ENCODE assay signal across 30 cellular contexts in genomic region chr4:2698504-2698903, GRCh38. TPM values are rescaled to one million over a fixed set of nuclear protein-coding genes. Genes with fewer than 3 reads are reported as not detected.
DNase-seq lines count a peak whose midpoint lies in the region; ATAC-seq, FAIRE-seq and TF ChIP-seq lines count a peak whose summit lies in the region.
"Had no signal": no experiment of that assay in that cellular context is flagged by ENCODE, and none has a peak within 500 bp of the region (broad histone marks: within the 10 kb centered on the region; RNA-seq: fewer than 3 reads in every experiment).

No MANE protein-coding gene starts in this region.

- H3K79me2 ChIP-seq in HepG2 (ENCODE audit: insufficient read depth, low read length): no peaks in the 10 kb centered on the region

- 75% methylated on average over 1 of the region's 1 CpG for WGBS in right lobe of liver (ENCODE audit: insufficient coverage, low coverage, low lambda C conversion rate, missing lambda C conversion rate)
- WGBS in HepG2 (ENCODE audit: low lambda C conversion rate): 94% methylated on average over 1 of the region's 1 CpG

- TF ChIP-seq POLR2A in right lobe of liver (IDR thresholded peaks at IDR 0.05) (no peak), HepG2 (IDR thresholded peaks at IDR 0.05; ENCODE audit: insufficient read depth in 1 of 2, low read depth in 2 of 2, low read length in 2 of 2) (no peak)

- in situ Hi-C loops in HepG2 (cut with HindIII; ENCODE audit: extremely low pct_ligation_motif_present, low pct_unique_long_range_greater_than_20kb): no loop called here

- no peak for DNase-seq in right lobe of liver
- no peak for DNase-seq in HepG2 (ENCODE audit: low spot score)
- DNase-seq in activated T-helper 1 cell treated with anti-CD3 and anti-CD28 coated beads, Interleukin-12 subunit alpha, Interleukin-12 subunit beta, Interleukin-2, Interleukin-4 antibody, amounts not matched to agents 30 ng/mL and 10 ng/mL and 1 ng/mL, durations not matched to agents 14 hours and 24 hours and 36 hours (ENCODE audit: low spot score): no peak
- DNase-seq in memory B cell (ENCODE audit: low spot score in 2 of 2): no peak
- no peak for DNase-seq in middle frontal gyrus (ENCODE audit: extremely low spot score, low spot score)
- no peak for DNase-seq in natural killer cell treated with Interleukin-12 subunit alpha and Interleukin-12 subunit beta and Interleukin-15 and Interleukin-18, amount 100 ng/mL, for 72 hours (ENCODE audit: low spot score)
- no peak for DNase-seq in right atrium auricular region (ENCODE audit: low spot score)
- DNase-seq: ACHN; activated CD4-positive, alpha-beta T cell treated with anti-CD3 and anti-CD28 coated beads, Interleukin-2, amount 50 U/mL, for 48 hours; activated effector memory CD4-positive, alpha-beta T cell treated with Interleukin-2 at 50 U/mL for 16 hours; DMS 273 treated with DMSO at 0.1 percent for 48 hours; dorsolateral prefrontal cortex; EL; foreskin melanocyte; heart right ventricle; KG1; MG63; natural killer cell; NCI-H1105; NCI-H187; NCI-H2171; occipital lobe; stimulated activated naive CD4-positive, alpha-beta T cell had no signal

- H4K20me1 ChIP-seq in HepG2 (ENCODE audit: insufficient read depth, low read length): 0 out of 2 replicates have a peak, but pooled peaks cover 2% of the 10 kb centered on the region

- H3K27me3 ChIP-seq in right lobe of liver: no peaks in the 10 kb centered on the region
- H3K27me3 ChIP-seq in HepG2 (ENCODE audit: control insufficient read depth in 1 of 2, insufficient read depth in 2 of 2, low read length in 2 of 2): no peaks in the 10 kb centered on the region
- no peaks in the 10 kb centered on the region for H3K27me3 ChIP-seq in right atrium auricular region
- H3K27me3 ChIP-seq: BLaER1, dorsolateral prefrontal cortex, heart right ventricle, MG63 had no signal

- CTCF ChIA-PET in HepG2 (lab: Yijun Ruan, JAX; ENCODE audit: low intra/inter-chr PET ratio, low total read pairs): no interaction called here

- H3K36me3 ChIP-seq in right lobe of liver (peaks cover 0 to 79% (median 25%) of the 10 kb centered on the region in 4 donors), HepG2 (replicated peaks in 1 of 2; ENCODE audit: control insufficient read depth in 1 of 2, insufficient read depth in 2 of 2, low read length in 2 of 2) (peaks cover 44 to 87% of the 10 kb centered on the region in 2 experiments), right atrium auricular region (peaks cover 94% of the 10 kb centered on the region)

- H3K27me3 Mint-ChIP-seq in activated T-helper 1 cell treated with anti-CD3 and anti-CD28 coated beads, Interleukin-12 subunit alpha, Interleukin-12 subunit beta, Interleukin-2, Interleukin-4 antibody, amounts not matched to agents 30 ng/mL and 10 ng/mL and 1 ng/mL, durations not matched to agents 14 hours and 24 hours and 36 hours (ENCODE audit: insufficient read depth): no peaks in the 10 kb centered on the region
- H3K27me3 Mint-ChIP-seq in memory B cell: no peaks in the 10 kb centered on the region
- no peaks in the 10 kb centered on the region for H3K27me3 Mint-ChIP-seq in natural killer cell treated with Interleukin-12 subunit alpha and Interleukin-12 subunit beta and Interleukin-15 and Interleukin-18, amount 100 ng/mL, for 72 hours
- H3K27me3 Mint-ChIP-seq: brain had no signal

- peaks cover 42% of the 10 kb centered on the region for H3K36me3 Mint-ChIP-seq in activated T-helper 1 cell treated with anti-CD3 and anti-CD28 coated beads, Interleukin-12 subunit alpha, Interleukin-12 subunit beta, Interleukin-2, Interleukin-4 antibody, amounts not matched to agents 30 ng/mL and 10 ng/mL and 1 ng/mL, durations not matched to agents 14 hours and 24 hours and 36 hours (ENCODE audit: low read depth)
- H3K36me3 Mint-ChIP-seq in memory B cell: peaks cover 41% of the 10 kb centered on the region
- H3K36me3 Mint-ChIP-seq in natural killer cell treated with Interleukin-12 subunit alpha and Interleukin-12 subunit beta and Interleukin-15 and Interleukin-18, amount 100 ng/mL, for 72 hours: peaks cover 32% of the 10 kb centered on the region

- H3K9me3 ChIP-seq in right lobe of liver (no peaks in the 10 kb centered on the region), HepG2 (ENCODE audit: low read length) (no peaks in the 10 kb centered on the region), right atrium auricular region (no peaks in the 10 kb centered on the region)
- H3K9me3 ChIP-seq: BLaER1, heart right ventricle, MG63, thoracic aorta had no signal

- peak overlapping the region; percentile 52 for H3K27ac Mint-ChIP-seq in activated T-helper 1 cell treated with anti-CD3 and anti-CD28 coated beads, Interleukin-12 subunit alpha, Interleukin-12 subunit beta, Interleukin-2, Interleukin-4 antibody, amounts not matched to agents 30 ng/mL and 10 ng/mL and 1 ng/mL, durations not matched to agents 14 hours and 24 hours and 36 hours
- H3K27ac Mint-ChIP-seq in memory B cell: peak overlapping the region; percentile 69
- H3K27ac Mint-ChIP-seq in natural killer cell treated with Interleukin-12 subunit alpha and Interleukin-12 subunit beta and Interleukin-15 and Interleukin-18, amount 100 ng/mL, for 72 hours: no peak overlapping the region
- H3K27ac Mint-ChIP-seq: natural killer cell; T-helper 1 cell treated with Interleukin-12 subunit alpha and Interleukin-12 subunit beta and Interleukin-4 antibody, amounts not matched to agents 30 μg/mL and 1 μg/mL, for 36 hours had no signal

- ATAC-seq in right lobe of liver (no peak), HepG2 (no peak), memory B cell (ENCODE audit: low read depth) (no peak)
- no peak for ATAC-seq in natural killer cell treated with Interleukin-12 subunit alpha and Interleukin-12 subunit beta and Interleukin-15 and Interleukin-18, amount 100 ng/mL, for 72 hours
- ATAC-seq: natural killer cell had no signal

- H3K4me1 ChIP-seq in right lobe of liver (peaks cover 0 to 19% (median 9%) of the 10 kb centered on the region in 4 donors), HepG2 (ENCODE audit: insufficient read depth, low read length) (peaks cover 17% of the 10 kb centered on the region), right atrium auricular region (no peaks in the 10 kb centered on the region)
- H3K4me1 ChIP-seq: heart right ventricle had no signal

- no peak for FAIRE-seq in HepG2 (lab: Jason Lieb, UNC)
- FAIRE-seq: GM19239, TTC549 had no signal

- H3K9me3 Mint-ChIP-seq in activated T-helper 1 cell treated with anti-CD3 and anti-CD28 coated beads, Interleukin-12 subunit alpha, Interleukin-12 subunit beta, Interleukin-2, Interleukin-4 antibody, amounts not matched to agents 30 ng/mL and 10 ng/mL and 1 ng/mL, durations not matched to agents 14 hours and 24 hours and 36 hours: no peaks in the 10 kb centered on the region
- H3K9me3 Mint-ChIP-seq in memory B cell: no peaks in the 10 kb centered on the region
- H3K9me3 Mint-ChIP-seq in natural killer cell treated with Interleukin-12 subunit alpha and Interleukin-12 subunit beta and Interleukin-15 and Interleukin-18, amount 100 ng/mL, for 72 hours: no peaks in the 10 kb centered on the region
- H3K9me3 Mint-ChIP-seq: brain; natural killer cell; T-helper 1 cell treated with Interleukin-12 subunit alpha and Interleukin-12 subunit beta and Interleukin-4 antibody, amounts not matched to agents 30 μg/mL and 1 μg/mL, for 36 hours had no signal

- POLR2A ChIA-PET in HepG2 (lab: Yijun Ruan, JAX): no interaction called here

- no peak overlapping the region for H3K9ac ChIP-seq in HepG2 (ENCODE audit: insufficient read depth, low read depth, low read length)

- no peak overlapping the region for H2AFZ ChIP-seq in HepG2 (ENCODE audit: low read length)

- H3K4me3 ChIP-seq in right lobe of liver: no peak overlapping the region
- no peak overlapping the region for H3K4me3 ChIP-seq in HepG2 (replicated peaks in 1 of 3; ENCODE audit: insufficient read depth in 1 of 3, low read depth in 2 of 3, low read length in 3 of 3)
- no peak overlapping the region for H3K4me3 ChIP-seq in right atrium auricular region
- H3K4me3 ChIP-seq: BLaER1, dorsolateral prefrontal cortex, heart right ventricle, MG63, SK-N-MC, thoracic aorta had no signal

- H3K4me2 ChIP-seq in HepG2 (ENCODE audit: low read depth, low read length): no peak overlapping the region

- no peak for TF ChIP-seq RAD21 in HepG2 (CRISPR knock-in tag; IDR thresholded peaks at IDR 0.05)

- no TSS peak for BruUV-seq in HepG2 (replicated peaks; lab: Mats Ljungman, UMichigan)

- H3K27ac ChIP-seq in right lobe of liver: peak overlapping the region in 2 of 3 donors; percentile 38 to 52
- no peak overlapping the region for H3K27ac ChIP-seq in HepG2 (ENCODE audit: extremely low read length, insufficient read depth, low read length)
- H3K27ac ChIP-seq in right atrium auricular region: no peak overlapping the region
- H3K27ac ChIP-seq: heart right ventricle, SK-N-MC, thoracic aorta had no signal

- intact Hi-C loops in right lobe of liver (cut with DNase I): no loop called here
- intact Hi-C loops in HepG2 (cut with micrococcal nuclease; ENCODE audit: unreplicated experiment): no loop called here
- intact Hi-C loops in activated T-helper 1 cell treated with anti-CD3 and anti-CD28 coated beads, Interleukin-12 subunit alpha, Interleukin-12 subunit beta, Interleukin-2, Interleukin-4 antibody, amounts not matched to agents 30 ng/mL and 10 ng/mL and 1 ng/mL, durations not matched to agents 14 hours and 24 hours and 36 hours (cut with micrococcal nuclease): no loop called here

- peaks cover 4% of the 10 kb centered on the region for H3K4me1 Mint-ChIP-seq in activated T-helper 1 cell treated with anti-CD3 and anti-CD28 coated beads, Interleukin-12 subunit alpha, Interleukin-12 subunit beta, Interleukin-2, Interleukin-4 antibody, amounts not matched to agents 30 ng/mL and 10 ng/mL and 1 ng/mL, durations not matched to agents 14 hours and 24 hours and 36 hours (ENCODE audit: low read depth)
- peaks cover 38% of the 10 kb centered on the region for H3K4me1 Mint-ChIP-seq in memory B cell
- H3K4me1 Mint-ChIP-seq in natural killer cell treated with Interleukin-12 subunit alpha and Interleukin-12 subunit beta and Interleukin-15 and Interleukin-18, amount 100 ng/mL, for 72 hours (ENCODE audit: low read depth in 2 of 2): peaks cover 4% of the 10 kb centered on the region in 2 donors
- H3K4me1 Mint-ChIP-seq: brain, natural killer cell had no signal

- no peak for TF ChIP-seq EP300 in HepG2 (IDR thresholded peaks at IDR 0.05; ENCODE audit: low read depth in 2 of 2, low read length in 2 of 2)
- no peak for TF ChIP-seq EP300 in HepG2 (CRISPR knock-in tag; IDR thresholded peaks at IDR 0.05; ENCODE audit: borderline replicate concordance)

- no peak overlapping the region for H3K4me3 Mint-ChIP-seq in activated T-helper 1 cell treated with anti-CD3 and anti-CD28 coated beads, Interleukin-12 subunit alpha, Interleukin-12 subunit beta, Interleukin-2, Interleukin-4 antibody, amounts not matched to agents 30 ng/mL and 10 ng/mL and 1 ng/mL, durations not matched to agents 14 hours and 24 hours and 36 hours
- no peak overlapping the region for H3K4me3 Mint-ChIP-seq in memory B cell
- H3K4me3 Mint-ChIP-seq in natural killer cell treated with Interleukin-12 subunit alpha and Interleukin-12 subunit beta and Interleukin-15 and Interleukin-18, amount 100 ng/mL, for 72 hours: no peak overlapping the region
- H3K4me3 Mint-ChIP-seq: brain; natural killer cell; T-helper 1 cell treated with Interleukin-12 subunit alpha and Interleukin-12 subunit beta and Interleukin-4 antibody, amounts not matched to agents 30 μg/mL and 1 μg/mL, for 36 hours had no signal

- TF ChIP-seq CTCF in right lobe of liver (IDR thresholded peaks at IDR 0.05) (no peak), HepG2 (CRISPR knock-in tag; IDR thresholded peaks at IDR 0.05) (no peak), right atrium auricular region (IDR thresholded peaks at IDR 0.05) (no peak)

RNA-seq across cellular contexts. Expression of gene TNIP2, which starts 57.6 kb away (rescaled TPM):
- 10 to 100 TPM in 5 of 6 experiments, 1 to 10 TPM in 1; 9.7 to 40.6 (median 18.8) TPM for total RNA-seq in right lobe of liver
- 28.5 and 38.0 TPM in 2 replicates for total RNA-seq in HepG2 (2016; rRNA removed; fragmentation: Illumina TruSeq; extraction: Trizol)
- 51.3 and 56.9 TPM in 2 replicates for total RNA-seq in HepG2 (2016; cell fraction: cytosol; rRNA removed; fragmentation: Illumina TruSeq; extraction: Trizol; ENCODE audit: low read depth)
- total RNA-seq in HepG2 (2016; cell fraction: insoluble cytoplasmic fraction; rRNA removed; fragmentation: Illumina TruSeq; extraction: Trizol): 23.8 and 37.4 TPM in 2 replicates
- total RNA-seq in HepG2 (2016; cell fraction: membrane; rRNA removed; fragmentation: Illumina TruSeq; extraction: Trizol): 75.6 and 77.4 TPM in 2 replicates
- 22.8 and 24.6 TPM in 2 replicates for total RNA-seq in HepG2 (2016; cell fraction: nucleus; rRNA removed; fragmentation: Illumina TruSeq; extraction: Trizol)
- 25.6 and 30.1 TPM in 2 replicates for polyA plus RNA-seq in HepG2 (2011; rRNA removed)
- 24.2 and 29.8 TPM in 2 replicates for polyA plus RNA-seq in HepG2 (2011; cell fraction: cytosol; rRNA removed)
- 85.8 and 92.8 TPM in 2 replicates for polyA plus RNA-seq in HepG2 (2011; cell fraction: nucleus; rRNA removed)
- 14.3 and 23.5 TPM in 2 replicates for polyA plus RNA-seq in HepG2 (2012)
- polyA plus RNA-seq in HepG2 (2016; cell fraction: cytosol; fragmentation: Illumina TruSeq; extraction: Trizol; ENCODE audit: low read depth): 52.0 and 56.1 TPM in 2 replicates
- 25.2 and 28.5 TPM in 2 replicates for polyA plus RNA-seq in HepG2 (2016; cell fraction: insoluble cytoplasmic fraction; fragmentation: Illumina TruSeq; extraction: Trizol; ENCODE audit: low read depth)
- 60.4 and 61.0 TPM in 2 replicates for polyA plus RNA-seq in HepG2 (2016; cell fraction: membrane; fragmentation: Illumina TruSeq; extraction: Trizol; ENCODE audit: low read depth)
- 46.5 and 50.4 TPM in 2 replicates for polyA plus RNA-seq in HepG2 (2016; cell fraction: nucleus; fragmentation: Illumina TruSeq; extraction: Trizol; ENCODE audit: insufficient read depth, low read depth)
- polyA minus RNA-seq in HepG2 (2011; rRNA and poly(A)+ RNA removed; ENCODE audit: low replicate concordance): 10.0 and 18.7 TPM in 2 replicates
- 8.1 and 8.4 TPM in 2 replicates for polyA minus RNA-seq in HepG2 (2011; cell fraction: cytosol; rRNA and poly(A)+ RNA removed)
- 18.6 and 22.9 TPM in 2 replicates for polyA minus RNA-seq in HepG2 (2011; cell fraction: nucleus; rRNA and poly(A)+ RNA removed)
- 96.2 and 98.6 TPM in 2 replicates for total RNA-seq in activated T-helper 1 cell treated with anti-CD3 and anti-CD28 coated beads, Interleukin-12 subunit alpha, Interleukin-12 subunit beta, Interleukin-2, Interleukin-4 antibody, amounts not matched to agents 30 ng/mL and 10 ng/mL and 1 ng/mL, durations not matched to agents 14 hours and 24 hours and 36 hours
- 10 to 100 TPM; 80.9 to 89.3 TPM for total RNA-seq in natural killer cell treated with Interleukin-12 subunit alpha and Interleukin-12 subunit beta and Interleukin-15 and Interleukin-18, amount 100 ng/mL, for 72 hours
- total RNA-seq in right atrium auricular region: 10 to 100 TPM; 28.0 to 45.8 TPM

Comparison
In these comparisons a context has a peak if more than half of its experiments do, and no peak if none do; other contexts are left out.
1. H3K27ac ChIP-seq: peak in right lobe of liver (2 of 3); none in HepG2 (single experiment) and right atrium auricular region (0 of 2).
2. H3K27ac Mint-ChIP-seq: peak in activated T-helper 1 cell treated with anti-CD3 and anti-CD28 coated beads, Interleukin-12 subunit alpha, Interleukin-12 subunit beta, Interleukin-2, Interleukin-4 antibody, amounts not matched to agents 30 ng/mL and 10 ng/mL and 1 ng/mL, durations not matched to agents 14 hours and 24 hours and 36 hours (single experiment) and memory B cell (single experiment); none in natural killer cell treated with Interleukin-12 subunit alpha and Interleukin-12 subunit beta and Interleukin-15 and Interleukin-18, amount 100 ng/mL, for 72 hours (0 of 2).